Comparison of ENCODE assay signal across 8 cellular contexts in genomic region chr13:48303331-48304131, GRCh38. TPM values are rescaled to one million over a fixed set of nuclear protein-coding genes. Genes with fewer than 3 reads are reported as not detected.
A peak's percentile ranks its signal among the peaks of the same experiment; 100 is the strongest.
DNase-seq lines count a peak whose midpoint lies in the region; ATAC-seq and TF ChIP-seq lines count a peak whose summit lies in the region.

Gene RB1 (plus strand): TSS chr13:48303751. CDS start chr13:48303913, 162 bp downstream.

- POLR2A ChIA-PET in activated CD4-positive, alpha-beta T cell treated with anti-CD3 and anti-CD28 coated beads for 36 hours (lab: Charles Lee): interaction anchor here (0.6 kb wide), 1 partner anchor 30 kb away, joined by 3 read pairs; no protein-coding TSS in a partner anchor

- intact Hi-C loops in activated CD4-positive, alpha-beta T cell treated with anti-CD3 and anti-CD28 coated beads for 36 hours (cut with DNase I, micrococcal nuclease): loop anchor here (1.0 to 5.0 kb wide), 9 partner anchors 67 to 674 kb away; partner anchors contain the start of genes NUDT15 (in 2 of the 2), FNDC3A (in 1 of the 2), ITM2B (in 1 of the 2) and MED4 (in 1 of the 2)

- peak; percentile 79 for ATAC-seq in GM19035 (IDR thresholded peaks at IDR 0.05; ENCODE audit: unreplicated experiment)
- peak; percentile 71 for ATAC-seq in HG03342 (IDR thresholded peaks at IDR 0.05; ENCODE audit: unreplicated experiment)
- ATAC-seq in activated CD4-positive, alpha-beta T cell treated with anti-CD3 and anti-CD28 coated beads for 36 hours: peak; percentile 81

- DNase-seq in AG10803 (ENCODE audit: low read depth) (peak; percentile 89), NCI-H510A (lab: John Stamatoyannopoulos, UW) (peak; percentile 15), chondrocyte (ENCODE audit: low spot score) (peak; percentile 95), kidney epithelial cell (ENCODE audit: low read depth) (peak; percentile 54)
- peak; percentile 94 for DNase-seq in activated CD4-positive, alpha-beta T cell treated with anti-CD3 and anti-CD28 coated beads for 36 hours
- DNase-seq in stimulated activated CD4-positive, alpha-beta T cell treated with anti-CD3 and anti-CD28 coated beads, Interleukin-15, amount 100 ng/mL, for 24 hours: peak; percentile 94

- no peaks in the 10 kb centered on the region for H3K27me3 Mint-ChIP-seq in activated CD4-positive, alpha-beta T cell treated with anti-CD3 and anti-CD28 coated beads for 36 hours
- no peaks in the 10 kb centered on the region for H3K27me3 Mint-ChIP-seq in chondrocyte (ENCODE audit: low read depth)

- H3K36me3 ChIP-seq in kidney epithelial cell (ENCODE audit: control insufficient read depth, insufficient read depth, low read length): no peaks in the 10 kb centered on the region

- peaks cover 27% of the 10 kb centered on the region for H3K4me1 Mint-ChIP-seq in activated CD4-positive, alpha-beta T cell treated with anti-CD3 and anti-CD28 coated beads for 36 hours
- H3K4me1 Mint-ChIP-seq in chondrocyte (ENCODE audit: low read depth): peaks cover 22% of the 10 kb centered on the region

- no peaks in the 10 kb centered on the region for H3K27me3 ChIP-seq in kidney epithelial cell (ENCODE audit: control insufficient read depth, insufficient read depth, low read length)

- peak within 1 kb of the TSS; percentile 74 for H3K4me3 ChIP-seq in AG10803 (ENCODE audit: low read length)
- H3K4me3 ChIP-seq in kidney epithelial cell (ENCODE audit: low read depth, low read length): peak within 1 kb of the TSS; percentile 74

- peaks cover 12% of the 10 kb centered on the region for H3K36me3 Mint-ChIP-seq in activated CD4-positive, alpha-beta T cell treated with anti-CD3 and anti-CD28 coated beads for 36 hours (ENCODE audit: low read depth)
- peaks cover 2% of the 10 kb centered on the region for H3K36me3 Mint-ChIP-seq in chondrocyte (ENCODE audit: low read depth)

- H3K4me3 Mint-ChIP-seq in activated CD4-positive, alpha-beta T cell treated with anti-CD3 and anti-CD28 coated beads for 36 hours: peak within 1 kb of the TSS; percentile 81
- peak within 1 kb of the TSS; percentile 90 for H3K4me3 Mint-ChIP-seq in chondrocyte (ENCODE audit: unreplicated experiment)

- H3K27ac Mint-ChIP-seq in activated CD4-positive, alpha-beta T cell treated with anti-CD3 and anti-CD28 coated beads for 36 hours: peak within 1 kb of the TSS; percentile 99
- peak within 1 kb of the TSS; percentile 98 for H3K27ac Mint-ChIP-seq in chondrocyte (ENCODE audit: unreplicated experiment)

- TF ChIP-seq CTCF in AG10803 (conservative IDR thresholded peaks at IDR 0.05; ENCODE audit: low read length) (no peak), chondrocyte (IDR thresholded peaks at IDR 0.05) (no peak), kidney epithelial cell (IDR thresholded peaks at IDR 0.05; ENCODE audit: insufficient read depth, low read length, poor library complexity, severe bottlenecking) (no peak)

- CTCF ChIA-PET in activated CD4-positive, alpha-beta T cell treated with anti-CD3 and anti-CD28 coated beads for 36 hours (lab: Charles Lee): interaction anchor here (1.0 to 2.5 kb wide), 2 partner anchors 177 to 266 kb away, joined by 3 to 8 read pairs; partner anchors contain the start of gene NUDT15

- no peaks in the 10 kb centered on the region for H3K9me3 Mint-ChIP-seq in activated CD4-positive, alpha-beta T cell treated with anti-CD3 and anti-CD28 coated beads for 36 hours (ENCODE audit: low read depth)
- H3K9me3 Mint-ChIP-seq in chondrocyte (ENCODE audit: low read depth): no peaks in the 10 kb centered on the region

RNA-seq across cellular contexts. Expression of gene RB1, which starts in this region (rescaled TPM):
- 10 to 100 TPM; 26.9 to 32.8 TPM for total RNA-seq in activated CD4-positive, alpha-beta T cell treated with anti-CD3 and anti-CD28 coated beads for 36 hours
- 33.4 to 40.6 TPM (median 36.0 TPM) in 3 replicates for total RNA-seq in chondrocyte
- total RNA-seq in kidney epithelial cell: 22.6 and 27.1 TPM in 2 replicates

Comparison
In these comparisons a context has a peak if more than half of its experiments do, and no peak if none do; other contexts are left out.
1. Peak in every context shown above with its lines: DNase-seq, ATAC-seq and H3K4me3 ChIP-seq.
2. DNase-seq: peak in every context shown above with its lines; median percentile 95 in chondrocyte; 94 in activated CD4-positive, alpha-beta T cell treated with anti-CD3 and anti-CD28 coated beads for 36 hours; 94 in stimulated activated CD4-positive, alpha-beta T cell treated with anti-CD3 and anti-CD28 coated beads, Interleukin-15, amount 100 ng/mL, for 24 hours; 89 in AG10803; 54 in kidney epithelial cell; 15 in NCI-H510A.